In the genomic region with DNA sequence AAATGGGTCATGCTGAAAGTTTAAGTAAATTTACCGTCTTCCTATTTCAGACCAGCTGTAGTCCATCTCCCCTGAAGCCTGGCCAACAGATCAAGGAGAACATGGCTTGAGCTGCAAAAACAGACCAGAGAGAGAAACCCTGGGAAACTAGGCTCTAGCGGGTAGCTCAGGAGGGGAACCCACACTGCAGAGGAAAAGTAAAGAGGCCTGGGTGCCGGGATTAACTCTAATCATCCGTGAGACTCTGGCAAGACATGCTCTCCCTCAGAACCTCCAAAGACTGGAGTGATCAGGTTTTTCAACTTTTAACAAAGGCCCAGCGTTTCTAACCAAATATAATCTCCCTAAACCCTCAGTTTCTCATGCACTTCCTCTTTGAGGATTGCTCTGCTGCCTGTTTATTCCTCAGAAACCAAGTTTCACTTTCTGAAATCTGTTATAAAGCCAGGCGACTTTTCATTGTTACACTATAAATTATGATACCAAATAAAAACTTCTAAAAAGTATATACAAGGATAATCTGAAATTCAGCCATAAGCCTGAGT, we compare ENCODE assay signal across 8 cellular contexts.
DNase-seq lines count a peak whose midpoint lies in the region; TF ChIP-seq lines count a peak whose summit lies in the region.

No MANE protein-coding gene starts in this region.

- DNase-seq in NCI-H146 (lab: John Stamatoyannopoulos, UW) = peak; percentile 8
- DNase-seq in NCI-H146 treated with DMSO at 0.1 percent for 48 hours (lab: John Stamatoyannopoulos, UW; ENCODE audit: unreplicated experiment) = no peak
- no peak for DNase-seq in SK-N-MC (ENCODE audit: low read depth, low spot score)
- peak; percentile 65 for DNase-seq in fibroblast of pulmonary artery (ENCODE audit: low read depth)
- DNase-seq in trophoblast cell = no peak
- DNase-seq in DMS153 treated with DMSO at 0.1 percent for 48 hours (lab: John Stamatoyannopoulos, UW; ENCODE audit: unreplicated experiment) = no peak
- DNase-seq in AG20443 (ENCODE audit: low spot score) = no peak
- DNase-seq in NCI-H345 (lab: John Stamatoyannopoulos, UW) = no peak

- no peak for TF ChIP-seq CTCF in fibroblast of pulmonary artery (IDR thresholded peaks at IDR 0.05; ENCODE audit: low read length, missing control alignments)

- no peak overlapping the region for H4K12ac ChIP-seq in trophoblast cell (ENCODE audit: low read depth, low read length)

- peak overlapping the region; percentile 62 for H3K9ac ChIP-seq in SK-N-MC (ENCODE audit: insufficient read length)
- H3K9ac ChIP-seq in trophoblast cell (ENCODE audit: low read length) = peak overlapping the region; percentile 43

- peaks cover 25% of the 10 kb centered on the region for H3K79me1 ChIP-seq in trophoblast cell (ENCODE audit: low read length)

- H3K9me3 ChIP-seq in SK-N-MC (ENCODE audit: low read depth, low read length) (no peaks in the 10 kb centered on the region), trophoblast cell (ENCODE audit: insufficient read depth, low read depth, low read length) (no peaks in the 10 kb centered on the region)

- peak overlapping the region; percentile 80 for H3K27ac ChIP-seq in SK-N-MC
- H3K27ac ChIP-seq in trophoblast cell (ENCODE audit: low read depth, low read length) = peak overlapping the region; percentile 77

- H3K23ac ChIP-seq in trophoblast cell (ENCODE audit: low read length) = no peak overlapping the region

- WGBS in trophoblast cell (ENCODE audit: extremely low coverage, insufficient coverage, insufficient read length) = no CpG with 5 or more reads among the region's 6 CpGs

- no peak overlapping the region for H2BK12ac ChIP-seq in trophoblast cell (ENCODE audit: low read length)

- H3K4me2 ChIP-seq in trophoblast cell (ENCODE audit: low read length) = peak overlapping the region; percentile 21

- H3K4me3 ChIP-seq in SK-N-MC (peak overlapping the region; percentile 39), fibroblast of pulmonary artery (replicated peaks; ENCODE audit: low read depth, low read length) (peak overlapping the region; percentile 34), trophoblast cell (ENCODE audit: low read depth, low read length) (no peak overlapping the region)

- peaks cover 13% of the 10 kb centered on the region for H3K79me2 ChIP-seq in trophoblast cell (ENCODE audit: control insufficient read depth, insufficient read depth, low read length, poor library complexity)

- H3K36me3 ChIP-seq in SK-N-MC (ENCODE audit: insufficient read depth, low read length) (no peaks in the 10 kb centered on the region), trophoblast cell (ENCODE audit: control insufficient read depth in 1 of 2, insufficient read depth in 2 of 2, low read length in 2 of 2) (no peaks in the 10 kb centered on the region)

- peak overlapping the region; percentile 70 for H3K14ac ChIP-seq in trophoblast cell (ENCODE audit: low read length)

- peak overlapping the region; percentile 88 for H2BK5ac ChIP-seq in trophoblast cell (ENCODE audit: low read depth, low read length, poor library complexity)

- H2BK120ac ChIP-seq in trophoblast cell (ENCODE audit: insufficient read depth, low read length, poor library complexity) = peak overlapping the region; percentile 58

- peaks cover 17 to 31% of the 10 kb centered on the region in 2 experiments for H3K4me1 ChIP-seq in trophoblast cell (ENCODE audit: control insufficient read depth in 1 of 2, insufficient read depth in 2 of 2, low read length in 2 of 2)

- H4K91ac ChIP-seq in trophoblast cell (ENCODE audit: low read depth, low read length) = peak overlapping the region; percentile 66

- peak overlapping the region; percentile 58 for H4K8ac ChIP-seq in trophoblast cell (ENCODE audit: low read depth, low read length)

- H3K18ac ChIP-seq in trophoblast cell (ENCODE audit: low read length) = peak overlapping the region; percentile 56

- no peaks in the 10 kb centered on the region for H3K27me3 ChIP-seq in trophoblast cell (ENCODE audit: insufficient read depth, low read length)

- peak overlapping the region; percentile 59 for H2AK5ac ChIP-seq in trophoblast cell (ENCODE audit: low read length)

- H2AFZ ChIP-seq in trophoblast cell (ENCODE audit: insufficient read depth, low read length, poor library complexity) = peak overlapping the region; percentile 35

- H3K4ac ChIP-seq in trophoblast cell (ENCODE audit: low read depth, low read length) = peak overlapping the region; percentile 72

Comparison
In these comparisons a context has a peak if more than half of its experiments do, and no peak if none do; other contexts are left out.
1. DNase-seq: peak in NCI-H146 (single experiment) and fibroblast of pulmonary artery (single experiment); none in NCI-H146 treated with DMSO at 0.1 percent for 48 hours (single experiment), SK-N-MC (single experiment), trophoblast cell (0 of 2), DMS153 treated with DMSO at 0.1 percent for 48 hours (single experiment), AG20443 (single experiment) and NCI-H345 (single experiment).